8 cellular contexts compared by ENCODE assay signal in the genomic region with DNA sequence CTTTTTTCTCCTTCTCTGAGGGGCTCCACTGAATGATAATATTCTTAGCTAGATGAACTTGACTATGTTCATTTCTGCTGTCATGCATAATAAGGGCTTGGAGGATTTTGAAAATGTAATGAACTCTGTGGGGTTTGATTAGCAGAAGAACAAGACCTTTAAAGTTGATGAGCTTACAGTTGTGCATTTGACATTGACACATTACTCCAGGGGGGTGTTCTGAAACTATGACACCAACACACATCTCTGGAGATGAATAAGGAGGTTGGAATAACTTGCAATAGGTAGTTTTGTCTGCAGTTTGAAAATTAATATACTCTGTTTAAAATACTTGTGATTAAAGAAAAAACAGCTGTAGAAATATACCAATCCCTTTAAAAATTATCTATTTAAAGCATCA.
"Had no signal": no experiment of that assay in that cellular context is flagged by ENCODE, and none has a peak within 500 bp of the region (broad histone marks: within the 10 kb centered on the region; RNA-seq: fewer than 3 reads in every experiment).

No MANE protein-coding gene starts in this region.

- FAIRE-seq: HTR-8/SVneo had no signal

- H3K4me3 Mint-ChIP-seq: HFFc6 had no signal

- ATAC-seq: HCT116 had no signal

- DNase-seq: GM23248, GOT3, H7, HFFc6, IMR-90, KBM-7 had no signal

- H3K9me3 Mint-ChIP-seq: HFFc6 had no signal

- H3K27ac Mint-ChIP-seq: HFFc6 had no signal
